Comparison of ENCODE assay signal across 2 cellular contexts in genomic region chr7:4634166-4634565, GRCh38.
TF ChIP-seq lines count a peak whose summit lies in the region.

No MANE protein-coding gene starts in this region.

TF ChIP-seq in A549, 52 proteins besides CTCF, POLR2A, EP300 and RAD21 (continued from another document):
- TF ChIP-seq REST (IDR thresholded peaks at IDR 0.05) (no peak), NFE2L2 (conservative IDR thresholded peaks at IDR 0.05; ENCODE audit: low read length) (no peak), SREBF2 (IDR thresholded peaks at IDR 0.05) (no peak), USF2 (IDR thresholded peaks at IDR 0.05) (no peak), SMC3 (IDR thresholded peaks at IDR 0.05) (no peak), JUN (IDR thresholded peaks at IDR 0.05) (no peak), CBX2 (IDR thresholded peaks at IDR 0.05; ENCODE audit: borderline replicate concordance, low read depth) (no peak), BCL3 (IDR thresholded peaks at IDR 0.05) (no peak), PHF8 (IDR thresholded peaks at IDR 0.05; ENCODE audit: borderline replicate concordance, low read depth) (no peak), TFCP2L1 (CRISPR knock-in tag; IDR thresholded peaks at IDR 0.05) (no peak)

TF ChIP-seq in K562, 482 proteins besides CTCF, POLR2A, EP300 and RAD21 (continued from another document):
- TF ChIP-seq TFE3 (CRISPR knock-in tag; IDR thresholded peaks at IDR 0.05) (no peak), ADNP (tag; IDR thresholded peaks at IDR 0.05) (0 out of 2 replicates have a peak, but pooled peaks have one; percentile 31), CEBPB (tag; IDR thresholded peaks at IDR 0.05) (0 out of 2 replicates have a peak, but pooled peaks have one; percentile 37), ZNF224 (CRISPR knock-in tag; IDR thresholded peaks at IDR 0.05) (no peak), FOXP4 (CRISPR knock-in tag; IDR thresholded peaks at IDR 0.05; ENCODE audit: borderline replicate concordance) (no peak), TFAP4 (CRISPR knock-in tag; IDR thresholded peaks at IDR 0.05; ENCODE audit: borderline replicate concordance) (no peak), SMARCA5 (IDR thresholded peaks at IDR 0.05) (no peak), FOXA1 (IDR thresholded peaks at IDR 0.05; ENCODE audit: borderline replicate concordance) (no peak), BHLHE40 (IDR thresholded peaks at IDR 0.05; ENCODE audit: low read length) (no peak), E2F1 (CRISPR knock-in tag; IDR thresholded peaks at IDR 0.05) (no peak), MGA (IDR thresholded peaks at IDR 0.05) (no peak), ZNF23 (CRISPR knock-in tag; IDR thresholded peaks at IDR 0.05) (no peak), CHD2 (IDR thresholded peaks at IDR 0.05; ENCODE audit: low read depth, low read length) (no peak), SUPT5H (IDR thresholded peaks at IDR 0.05) (no peak)
